1 cellular context compared by ENCODE assay signal in genomic region chr1:248842781-248843331, GRCh38.
TF ChIP-seq lines count a peak whose summit lies in the region.

No MANE protein-coding gene starts in this region.

TF ChIP-seq in HepG2, 621 proteins besides CTCF, POLR2A, EP300 and RAD21:
- TF ChIP-seq ZFP1 (CRISPR knock-in tag; IDR thresholded peaks at IDR 0.05) (no peak), SIN3B (IDR thresholded peaks at IDR 0.05; ENCODE audit: low read length) (no peak), TBX2 (CRISPR knock-in tag; IDR thresholded peaks at IDR 0.05; ENCODE audit: borderline replicate concordance) (no peak), ETV5 (CRISPR knock-in tag; IDR thresholded peaks at IDR 0.05; ENCODE audit: borderline replicate concordance) (no peak), ZFAT (CRISPR knock-in tag; conservative IDR thresholded peaks at IDR 0.05) (no peak), ZNF225 (CRISPR knock-in tag; IDR thresholded peaks at IDR 0.05) (no peak), MEIS1 (CRISPR knock-in tag; IDR thresholded peaks at IDR 0.05; ENCODE audit: borderline replicate concordance) (no peak), ZNF616 (CRISPR knock-in tag; IDR thresholded peaks at IDR 0.05; ENCODE audit: low read depth) (no peak)
TF ChIP-seq in HepG2: peak in this region for 0.
